1 cellular context compared by ENCODE assay signal in the genomic region with DNA sequence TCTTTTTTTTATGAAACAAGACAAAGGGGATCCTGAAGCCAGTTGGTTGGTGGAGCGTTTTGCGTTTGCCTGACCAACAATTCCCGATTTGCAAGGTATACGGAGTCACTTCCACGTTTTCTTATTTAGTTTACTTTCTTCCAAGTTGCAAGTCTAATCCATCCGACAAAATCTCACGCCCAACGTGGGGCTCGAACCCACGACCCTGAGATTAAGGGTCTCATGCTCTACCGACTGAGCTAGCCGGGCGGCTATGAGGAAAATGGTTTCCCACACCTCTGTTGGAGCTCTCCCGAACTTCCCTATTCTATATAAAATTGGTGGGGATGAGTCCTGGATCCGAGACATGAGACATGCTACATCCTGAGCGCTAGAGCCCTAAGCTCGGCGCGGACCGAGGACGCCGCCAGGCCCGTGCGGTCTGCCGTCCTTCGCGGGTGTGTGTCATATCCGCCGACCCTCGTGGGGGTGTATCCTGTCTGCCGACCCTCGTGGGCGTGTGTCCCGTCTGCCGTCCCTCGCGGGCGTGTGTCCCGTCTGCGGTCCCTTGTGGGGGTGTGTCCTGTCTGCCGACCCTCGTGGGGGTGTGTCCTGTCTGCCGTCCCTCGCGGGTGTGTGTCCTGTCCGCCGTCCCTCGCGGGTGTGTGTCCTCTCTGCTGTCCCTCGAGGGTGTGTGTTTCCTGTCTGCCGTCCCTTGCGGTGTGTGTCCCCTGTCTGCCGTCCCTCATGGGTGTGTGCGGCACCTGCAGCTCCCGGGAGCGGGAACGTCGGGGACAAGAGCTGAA.
TF ChIP-seq lines count a peak whose summit lies in the region.

No MANE protein-coding gene starts in this region.

TF ChIP-seq in K562, 482 proteins besides CTCF, POLR2A, EP300 and RAD21 (continues in another document):
- TF ChIP-seq, protein P1, sequence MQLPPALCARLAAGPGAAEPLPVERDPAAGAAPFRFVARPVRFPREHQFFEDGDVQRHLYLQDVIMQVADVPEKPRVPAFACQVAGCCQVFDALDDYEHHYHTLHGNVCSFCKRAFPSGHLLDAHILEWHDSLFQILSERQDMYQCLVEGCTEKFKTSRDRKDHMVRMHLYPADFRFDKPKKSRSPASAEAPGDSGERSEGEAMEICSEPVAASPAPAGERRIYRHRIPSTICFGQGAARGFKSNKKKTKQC (CRISPR knock-in tag; IDR thresholded peaks at IDR 0.05): 0 out of 2 replicates have a peak, but pooled peaks have one; percentile 31
- TF ChIP-seq, protein P2, sequence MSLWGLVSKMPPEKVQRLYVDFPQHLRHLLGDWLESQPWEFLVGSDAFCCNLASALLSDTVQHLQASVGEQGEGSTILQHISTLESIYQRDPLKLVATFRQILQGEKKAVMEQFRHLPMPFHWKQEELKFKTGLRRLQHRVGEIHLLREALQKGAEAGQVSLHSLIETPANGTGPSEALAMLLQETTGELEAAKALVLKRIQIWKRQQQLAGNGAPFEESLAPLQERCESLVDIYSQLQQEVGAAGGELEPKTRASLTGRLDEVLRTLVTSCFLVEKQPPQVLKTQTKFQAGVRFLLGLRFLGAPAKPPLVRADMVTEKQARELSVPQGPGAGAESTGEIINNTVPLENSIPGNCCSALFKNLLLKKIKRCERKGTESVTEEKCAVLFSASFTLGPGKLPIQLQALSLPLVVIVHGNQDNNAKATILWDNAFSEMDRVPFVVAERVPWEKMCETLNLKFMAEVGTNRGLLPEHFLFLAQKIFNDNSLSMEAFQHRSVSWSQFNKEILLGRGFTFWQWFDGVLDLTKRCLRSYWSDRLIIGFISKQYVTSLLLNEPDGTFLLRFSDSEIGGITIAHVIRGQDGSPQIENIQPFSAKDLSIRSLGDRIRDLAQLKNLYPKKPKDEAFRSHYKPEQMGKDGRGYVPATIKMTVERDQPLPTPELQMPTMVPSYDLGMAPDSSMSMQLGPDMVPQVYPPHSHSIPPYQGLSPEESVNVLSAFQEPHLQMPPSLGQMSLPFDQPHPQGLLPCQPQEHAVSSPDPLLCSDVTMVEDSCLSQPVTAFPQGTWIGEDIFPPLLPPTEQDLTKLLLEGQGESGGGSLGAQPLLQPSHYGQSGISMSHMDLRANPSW (CRISPR knock-in tag; IDR thresholded peaks at IDR 0.05): no peak
- TF ChIP-seq ARHGAP35 (IDR thresholded peaks at IDR 0.05; ENCODE audit: partially characterized antibody) (peak; percentile 40), POLR3G (IDR thresholded peaks at IDR 0.05; ENCODE audit: extremely low read depth, insufficient read length, insufficient replicate concordance) (peak; percentile 75), GATAD2B (IDR thresholded peaks at IDR 0.05; ENCODE audit: borderline replicate concordance) (peak; percentile 82; the same call in 1 of the 2 replicates), MEF2D (tag; conservative IDR thresholded peaks at IDR 0.05; ENCODE audit: low read depth) (no peak), SMARCC2 (IDR thresholded peaks at IDR 0.05; ENCODE audit: low read depth) (no peak), MYC (IDR thresholded peaks at IDR 0.05; ENCODE audit: low read depth, low read length) (peak; percentile 36; the same call in 1 of the 2 replicates), MYC (CRISPR knock-in tag; IDR thresholded peaks at IDR 0.05; ENCODE audit: borderline replicate concordance, low read depth) (no peak), ZKSCAN3 (CRISPR knock-in tag; IDR thresholded peaks at IDR 0.05) (no peak), YY1 (IDR thresholded peaks at IDR 0.05; ENCODE audit: borderline replicate concordance in 1 of 3, control insufficient read depth in 1 of 3, extremely low read depth in 1 of 3, insufficient read depth in 3 of 3, insufficient read length in 1 of 3, insufficient replicate concordance in 2 of 3, low read depth in 1 of 3, low read length in 2 of 3) (peak in 1 of 3 experiments; percentile 5), HNRNPLL (IDR thresholded peaks at IDR 0.05; ENCODE audit: low read depth, low read length, poor library complexity, severe bottlenecking) (peak; percentile 54), ZNF12 (CRISPR knock-in tag; IDR thresholded peaks at IDR 0.05) (peak; percentile 26; the same call in 1 of the 2 replicates), ZC3H11A (IDR thresholded peaks at IDR 0.05; ENCODE audit: low read depth, low read length) (no peak), PTBP1 (IDR thresholded peaks at IDR 0.05; ENCODE audit: low read depth, low read length) (peak; percentile 52; the same call in 1 of the 2 replicates), BRD4 (IDR thresholded peaks at IDR 0.05) (0 out of 2 replicates have a peak, but pooled peaks have one; percentile 25), NBN (IDR thresholded peaks at IDR 0.05; ENCODE audit: low read depth) (peak; percentile 61; the same call in 1 of the 2 replicates)
- TF ChIP-seq, protein P3, sequence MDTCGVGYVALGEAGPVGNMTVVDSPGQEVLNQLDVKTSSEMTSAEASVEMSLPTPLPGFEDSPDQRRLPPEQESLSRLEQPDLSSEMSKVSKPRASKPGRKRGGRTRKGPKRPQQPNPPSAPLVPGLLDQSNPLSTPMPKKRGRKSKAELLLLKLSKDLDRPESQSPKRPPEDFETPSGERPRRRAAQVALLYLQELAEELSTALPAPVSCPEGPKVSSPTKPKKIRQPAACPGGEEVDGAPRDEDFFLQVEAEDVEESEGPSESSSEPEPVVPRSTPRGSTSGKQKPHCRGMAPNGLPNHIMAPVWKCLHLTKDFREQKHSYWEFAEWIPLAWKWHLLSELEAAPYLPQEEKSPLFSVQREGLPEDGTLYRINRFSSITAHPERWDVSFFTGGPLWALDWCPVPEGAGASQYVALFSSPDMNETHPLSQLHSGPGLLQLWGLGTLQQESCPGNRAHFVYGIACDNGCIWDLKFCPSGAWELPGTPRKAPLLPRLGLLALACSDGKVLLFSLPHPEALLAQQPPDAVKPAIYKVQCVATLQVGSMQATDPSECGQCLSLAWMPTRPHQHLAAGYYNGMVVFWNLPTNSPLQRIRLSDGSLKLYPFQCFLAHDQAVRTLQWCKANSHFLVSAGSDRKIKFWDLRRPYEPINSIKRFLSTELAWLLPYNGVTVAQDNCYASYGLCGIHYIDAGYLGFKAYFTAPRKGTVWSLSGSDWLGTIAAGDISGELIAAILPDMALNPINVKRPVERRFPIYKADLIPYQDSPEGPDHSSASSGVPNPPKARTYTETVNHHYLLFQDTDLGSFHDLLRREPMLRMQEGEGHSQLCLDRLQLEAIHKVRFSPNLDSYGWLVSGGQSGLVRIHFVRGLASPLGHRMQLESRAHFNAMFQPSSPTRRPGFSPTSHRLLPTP (IDR thresholded peaks at IDR 0.05; ENCODE audit: borderline replicate concordance, extremely low read depth, insufficient read length): peak; percentile 85
- TF ChIP-seq, protein P4, sequence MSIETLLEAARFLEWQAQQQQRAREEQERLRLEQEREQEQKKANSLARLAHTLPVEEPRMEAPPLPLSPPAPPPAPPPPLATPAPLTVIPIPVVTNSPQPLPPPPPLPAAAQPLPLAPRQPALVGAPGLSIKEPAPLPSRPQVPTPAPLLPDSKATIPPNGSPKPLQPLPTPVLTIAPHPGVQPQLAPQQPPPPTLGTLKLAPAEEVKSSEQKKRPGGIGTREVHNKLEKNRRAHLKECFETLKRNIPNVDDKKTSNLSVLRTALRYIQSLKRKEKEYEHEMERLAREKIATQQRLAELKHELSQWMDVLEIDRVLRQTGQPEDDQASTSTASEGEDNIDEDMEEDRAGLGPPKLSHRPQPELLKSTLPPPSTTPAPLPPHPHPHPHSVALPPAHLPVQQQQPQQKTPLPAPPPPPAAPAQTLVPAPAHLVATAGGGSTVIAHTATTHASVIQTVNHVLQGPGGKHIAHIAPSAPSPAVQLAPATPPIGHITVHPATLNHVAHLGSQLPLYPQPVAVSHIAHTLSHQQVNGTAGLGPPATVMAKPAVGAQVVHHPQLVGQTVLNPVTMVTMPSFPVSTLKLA (conservative IDR thresholded peaks at IDR 0.05): peak; percentile 60 to 80; a peak in 3 of 4 replicates
- TF ChIP-seq, protein P5, sequence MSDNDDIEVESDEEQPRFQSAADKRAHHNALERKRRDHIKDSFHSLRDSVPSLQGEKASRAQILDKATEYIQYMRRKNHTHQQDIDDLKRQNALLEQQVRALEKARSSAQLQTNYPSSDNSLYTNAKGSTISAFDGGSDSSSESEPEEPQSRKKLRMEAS (CRISPR knock-in tag; IDR thresholded peaks at IDR 0.05): peak; percentile 48
- TF ChIP-seq, protein P6, sequence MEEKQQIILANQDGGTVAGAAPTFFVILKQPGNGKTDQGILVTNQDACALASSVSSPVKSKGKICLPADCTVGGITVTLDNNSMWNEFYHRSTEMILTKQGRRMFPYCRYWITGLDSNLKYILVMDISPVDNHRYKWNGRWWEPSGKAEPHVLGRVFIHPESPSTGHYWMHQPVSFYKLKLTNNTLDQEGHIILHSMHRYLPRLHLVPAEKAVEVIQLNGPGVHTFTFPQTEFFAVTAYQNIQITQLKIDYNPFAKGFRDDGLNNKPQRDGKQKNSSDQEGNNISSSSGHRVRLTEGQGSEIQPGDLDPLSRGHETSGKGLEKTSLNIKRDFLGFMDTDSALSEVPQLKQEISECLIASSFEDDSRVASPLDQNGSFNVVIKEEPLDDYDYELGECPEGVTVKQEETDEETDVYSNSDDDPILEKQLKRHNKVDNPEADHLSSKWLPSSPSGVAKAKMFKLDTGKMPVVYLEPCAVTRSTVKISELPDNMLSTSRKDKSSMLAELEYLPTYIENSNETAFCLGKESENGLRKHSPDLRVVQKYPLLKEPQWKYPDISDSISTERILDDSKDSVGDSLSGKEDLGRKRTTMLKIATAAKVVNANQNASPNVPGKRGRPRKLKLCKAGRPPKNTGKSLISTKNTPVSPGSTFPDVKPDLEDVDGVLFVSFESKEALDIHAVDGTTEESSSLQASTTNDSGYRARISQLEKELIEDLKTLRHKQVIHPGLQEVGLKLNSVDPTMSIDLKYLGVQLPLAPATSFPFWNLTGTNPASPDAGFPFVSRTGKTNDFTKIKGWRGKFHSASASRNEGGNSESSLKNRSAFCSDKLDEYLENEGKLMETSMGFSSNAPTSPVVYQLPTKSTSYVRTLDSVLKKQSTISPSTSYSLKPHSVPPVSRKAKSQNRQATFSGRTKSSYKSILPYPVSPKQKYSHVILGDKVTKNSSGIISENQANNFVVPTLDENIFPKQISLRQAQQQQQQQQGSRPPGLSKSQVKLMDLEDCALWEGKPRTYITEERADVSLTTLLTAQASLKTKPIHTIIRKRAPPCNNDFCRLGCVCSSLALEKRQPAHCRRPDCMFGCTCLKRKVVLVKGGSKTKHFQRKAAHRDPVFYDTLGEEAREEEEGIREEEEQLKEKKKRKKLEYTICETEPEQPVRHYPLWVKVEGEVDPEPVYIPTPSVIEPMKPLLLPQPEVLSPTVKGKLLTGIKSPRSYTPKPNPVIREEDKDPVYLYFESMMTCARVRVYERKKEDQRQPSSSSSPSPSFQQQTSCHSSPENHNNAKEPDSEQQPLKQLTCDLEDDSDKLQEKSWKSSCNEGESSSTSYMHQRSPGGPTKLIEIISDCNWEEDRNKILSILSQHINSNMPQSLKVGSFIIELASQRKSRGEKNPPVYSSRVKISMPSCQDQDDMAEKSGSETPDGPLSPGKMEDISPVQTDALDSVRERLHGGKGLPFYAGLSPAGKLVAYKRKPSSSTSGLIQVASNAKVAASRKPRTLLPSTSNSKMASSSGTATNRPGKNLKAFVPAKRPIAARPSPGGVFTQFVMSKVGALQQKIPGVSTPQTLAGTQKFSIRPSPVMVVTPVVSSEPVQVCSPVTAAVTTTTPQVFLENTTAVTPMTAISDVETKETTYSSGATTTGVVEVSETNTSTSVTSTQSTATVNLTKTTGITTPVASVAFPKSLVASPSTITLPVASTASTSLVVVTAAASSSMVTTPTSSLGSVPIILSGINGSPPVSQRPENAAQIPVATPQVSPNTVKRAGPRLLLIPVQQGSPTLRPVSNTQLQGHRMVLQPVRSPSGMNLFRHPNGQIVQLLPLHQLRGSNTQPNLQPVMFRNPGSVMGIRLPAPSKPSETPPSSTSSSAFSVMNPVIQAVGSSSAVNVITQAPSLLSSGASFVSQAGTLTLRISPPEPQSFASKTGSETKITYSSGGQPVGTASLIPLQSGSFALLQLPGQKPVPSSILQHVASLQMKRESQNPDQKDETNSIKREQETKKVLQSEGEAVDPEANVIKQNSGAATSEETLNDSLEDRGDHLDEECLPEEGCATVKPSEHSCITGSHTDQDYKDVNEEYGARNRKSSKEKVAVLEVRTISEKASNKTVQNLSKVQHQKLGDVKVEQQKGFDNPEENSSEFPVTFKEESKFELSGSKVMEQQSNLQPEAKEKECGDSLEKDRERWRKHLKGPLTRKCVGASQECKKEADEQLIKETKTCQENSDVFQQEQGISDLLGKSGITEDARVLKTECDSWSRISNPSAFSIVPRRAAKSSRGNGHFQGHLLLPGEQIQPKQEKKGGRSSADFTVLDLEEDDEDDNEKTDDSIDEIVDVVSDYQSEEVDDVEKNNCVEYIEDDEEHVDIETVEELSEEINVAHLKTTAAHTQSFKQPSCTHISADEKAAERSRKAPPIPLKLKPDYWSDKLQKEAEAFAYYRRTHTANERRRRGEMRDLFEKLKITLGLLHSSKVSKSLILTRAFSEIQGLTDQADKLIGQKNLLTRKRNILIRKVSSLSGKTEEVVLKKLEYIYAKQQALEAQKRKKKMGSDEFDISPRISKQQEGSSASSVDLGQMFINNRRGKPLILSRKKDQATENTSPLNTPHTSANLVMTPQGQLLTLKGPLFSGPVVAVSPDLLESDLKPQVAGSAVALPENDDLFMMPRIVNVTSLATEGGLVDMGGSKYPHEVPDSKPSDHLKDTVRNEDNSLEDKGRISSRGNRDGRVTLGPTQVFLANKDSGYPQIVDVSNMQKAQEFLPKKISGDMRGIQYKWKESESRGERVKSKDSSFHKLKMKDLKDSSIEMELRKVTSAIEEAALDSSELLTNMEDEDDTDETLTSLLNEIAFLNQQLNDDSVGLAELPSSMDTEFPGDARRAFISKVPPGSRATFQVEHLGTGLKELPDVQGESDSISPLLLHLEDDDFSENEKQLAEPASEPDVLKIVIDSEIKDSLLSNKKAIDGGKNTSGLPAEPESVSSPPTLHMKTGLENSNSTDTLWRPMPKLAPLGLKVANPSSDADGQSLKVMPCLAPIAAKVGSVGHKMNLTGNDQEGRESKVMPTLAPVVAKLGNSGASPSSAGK (IDR thresholded peaks at IDR 0.05): peak; percentile 79
- TF ChIP-seq, protein P7, sequence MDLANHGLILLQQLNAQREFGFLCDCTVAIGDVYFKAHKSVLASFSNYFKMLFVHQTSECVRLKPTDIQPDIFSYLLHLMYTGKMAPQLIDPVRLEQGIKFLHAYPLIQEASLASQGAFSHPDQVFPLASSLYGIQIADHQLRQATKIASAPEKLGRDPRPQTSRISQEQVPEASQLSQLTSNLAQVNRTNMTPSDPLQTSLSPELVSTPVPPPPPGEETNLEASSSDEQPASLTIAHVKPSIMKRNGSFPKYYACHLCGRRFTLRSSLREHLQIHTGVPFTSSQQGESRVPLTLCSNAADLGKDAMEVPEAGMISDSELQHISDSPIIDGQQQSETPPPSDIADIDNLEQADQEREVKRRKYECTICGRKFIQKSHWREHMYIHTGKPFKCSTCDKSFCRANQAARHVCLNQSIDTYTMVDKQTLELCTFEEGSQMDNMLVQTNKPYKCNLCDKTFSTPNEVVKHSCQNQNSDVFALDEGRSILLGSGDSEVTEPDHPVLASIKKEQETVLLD (IDR thresholded peaks at IDR 0.05): peak; percentile 64
- TF ChIP-seq, protein P8, sequence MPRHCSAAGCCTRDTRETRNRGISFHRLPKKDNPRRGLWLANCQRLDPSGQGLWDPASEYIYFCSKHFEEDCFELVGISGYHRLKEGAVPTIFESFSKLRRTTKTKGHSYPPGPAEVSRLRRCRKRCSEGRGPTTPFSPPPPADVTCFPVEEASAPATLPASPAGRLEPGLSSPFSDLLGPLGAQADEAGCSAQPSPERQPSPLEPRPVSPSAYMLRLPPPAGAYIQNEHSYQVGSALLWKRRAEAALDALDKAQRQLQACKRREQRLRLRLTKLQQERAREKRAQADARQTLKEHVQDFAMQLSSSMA (CRISPR knock-in tag; IDR thresholded peaks at IDR 0.05): no peak
